In the genomic region with DNA sequence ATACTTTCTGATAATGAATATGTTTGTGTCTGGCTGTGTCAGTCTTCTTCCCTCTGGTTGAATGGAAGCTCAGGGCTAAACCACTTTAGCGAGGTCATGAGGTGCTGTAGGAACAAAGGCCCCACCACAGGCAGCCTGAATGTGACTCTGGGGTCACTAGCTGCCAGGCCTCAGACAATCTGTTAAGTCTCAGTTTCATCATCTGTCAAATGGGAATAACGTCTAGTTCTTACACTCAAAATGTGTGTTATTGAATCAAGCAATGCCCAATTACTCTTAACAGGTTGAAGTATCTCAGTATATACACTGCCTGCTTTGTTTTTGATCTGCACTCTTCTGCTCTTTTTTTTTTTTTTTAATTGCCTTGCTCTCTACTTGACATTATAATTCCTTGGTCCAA, we compare ENCODE assay signal across 14 cellular contexts.
DNase-seq lines count a peak whose midpoint lies in the region; ATAC-seq and TF ChIP-seq lines count a peak whose summit lies in the region.
"Had no signal": no experiment of that assay in that cellular context is flagged by ENCODE, and none has a peak within 500 bp of the region (broad histone marks: within the 10 kb centered on the region; RNA-seq: fewer than 3 reads in every experiment).

No MANE protein-coding gene starts in this region.

- ATAC-seq in activated CD8-positive, alpha-beta T cell treated with anti-CD3 and anti-CD28 coated beads for 36 hours, result no peak

- no peaks in the 10 kb centered on the region for H3K9me3 Mint-ChIP-seq in activated CD8-positive, alpha-beta T cell treated with anti-CD3 and anti-CD28 coated beads for 36 hours

- no peaks in the 10 kb centered on the region for H3K4me1 Mint-ChIP-seq in activated CD8-positive, alpha-beta T cell treated with anti-CD3 and anti-CD28 coated beads for 36 hours (ENCODE audit: low read depth)
- H3K4me1 Mint-ChIP-seq: CD8-positive, alpha-beta memory T cell had no signal

- POLR2A ChIA-PET in activated CD8-positive, alpha-beta T cell treated with anti-CD3 and anti-CD28 coated beads for 36 hours (lab: Charles Lee), result no interaction called here

- in situ Hi-C loops in SK-MEL-5 (cut with HindIII; ENCODE audit: low pct_unique_long_range_greater_than_20kb, low sequenced_read_pairs), result no loop called here

- no peak overlapping the region for H3K27ac Mint-ChIP-seq in activated CD8-positive, alpha-beta T cell treated with anti-CD3 and anti-CD28 coated beads for 36 hours
- H3K27ac Mint-ChIP-seq: CD8-positive, alpha-beta memory T cell; HFFc6 had no signal

- H3K27me3 Mint-ChIP-seq in activated CD8-positive, alpha-beta T cell treated with anti-CD3 and anti-CD28 coated beads for 36 hours, result no peaks in the 10 kb centered on the region

- H3K36me3 Mint-ChIP-seq in activated CD8-positive, alpha-beta T cell treated with anti-CD3 and anti-CD28 coated beads for 36 hours (ENCODE audit: low read depth), result no peaks in the 10 kb centered on the region
- H3K36me3 Mint-ChIP-seq: CD8-positive, alpha-beta memory T cell had no signal

- CTCF ChIA-PET in activated CD8-positive, alpha-beta T cell treated with anti-CD3 and anti-CD28 coated beads for 36 hours (lab: Charles Lee), result no interaction called here

- no peak for TF ChIP-seq CTCF in activated CD8-positive, alpha-beta T cell treated with anti-CD3 and anti-CD28 coated beads for 36 hours (IDR thresholded peaks at IDR 0.05)

- H3K4me3 Mint-ChIP-seq in activated CD8-positive, alpha-beta T cell treated with anti-CD3 and anti-CD28 coated beads for 36 hours, result no peak overlapping the region
- H3K4me3 Mint-ChIP-seq: CD8-positive, alpha-beta memory T cell; HFFc6 had no signal

- intact Hi-C loops in activated CD8-positive, alpha-beta T cell treated with anti-CD3 and anti-CD28 coated beads for 36 hours (cut with micrococcal nuclease), result no loop called here

- DNase-seq in NCI-H748 (lab: John Stamatoyannopoulos, UW; ENCODE audit: unreplicated experiment) (peak; percentile 4), NCI-H748 treated with DMSO at 0.1 percent for 48 hours (lab: John Stamatoyannopoulos, UW) (no peak), SK-MEL-5 (ENCODE audit: low read depth, low spot score) (peak; percentile 44), iPS-NIHi11 (ENCODE audit: low spot score) (peak; percentile 34), SW 1271 (lab: John Stamatoyannopoulos, UW) (no peak)
- no peak for DNase-seq in activated CD4-positive, alpha-beta T cell treated with anti-CD3 and anti-CD28 coated beads, Interleukin-2, amount 50 U/mL, for 1 hour
- DNase-seq in activated CD8-positive, alpha-beta T cell treated with anti-CD3 and anti-CD28 coated beads for 36 hours, result no peak
- DNase-seq: 8988T; AML-193; Caco-2; CD8-positive, alpha-beta memory T cell; HCEC 1CT; HFFc6; KBM-7 had no signal

Comparison
In these comparisons a context has a peak if more than half of its experiments do, and no peak if none do; other contexts are left out.
1. DNase-seq: peak in NCI-H748 (single experiment), SK-MEL-5 (single experiment) and iPS-NIHi11 (single experiment); none in NCI-H748 treated with DMSO at 0.1 percent for 48 hours (single experiment), activated CD4-positive, alpha-beta T cell treated with anti-CD3 and anti-CD28 coated beads, Interleukin-2, amount 50 U/mL, for 1 hour (single experiment), SW 1271 (0 of 2) and activated CD8-positive, alpha-beta T cell treated with anti-CD3 and anti-CD28 coated beads for 36 hours (single experiment).